Comparison of ENCODE assay signal across 9 cellular contexts in genomic region chr4:103786014-103786413, GRCh38.
DNase-seq lines count a peak whose midpoint lies in the region; ATAC-seq and TF ChIP-seq lines count a peak whose summit lies in the region.
"Had no signal": no experiment of that assay in that cellular context is flagged by ENCODE, and none has a peak within 500 bp of the region (broad histone marks: within the 10 kb centered on the region; RNA-seq: fewer than 3 reads in every experiment).

No MANE protein-coding gene starts in this region.

- TF ChIP-seq CTCF in OCI-LY1 (IDR thresholded peaks at IDR 0.05; ENCODE audit: low read length) (peak; percentile 69), fibroblast of pulmonary artery (IDR thresholded peaks at IDR 0.05; ENCODE audit: low read length, missing control alignments) (peak; percentile 52)

- no peaks in the 10 kb centered on the region for H3K9me3 ChIP-seq in OCI-LY1 (ENCODE audit: low read length)

- ATAC-seq in GM19043 (IDR thresholded peaks at IDR 0.05; ENCODE audit: low read depth, unreplicated experiment) (peak; percentile 58), HG03103 (IDR thresholded peaks at IDR 0.05; ENCODE audit: low read depth, unreplicated experiment) (peak; percentile 67)

- no peaks in the 10 kb centered on the region for H3K36me3 ChIP-seq in OCI-LY1 (ENCODE audit: insufficient read depth, low read length)

- no peaks in the 10 kb centered on the region for H3K9me2 ChIP-seq in OCI-LY1 (ENCODE audit: low read depth, low read length)

- no peak overlapping the region for H3K27ac ChIP-seq in OCI-LY1 (ENCODE audit: low read depth, low read length, poor library complexity, severe bottlenecking)

- H3K27me3 ChIP-seq in OCI-LY1 (ENCODE audit: insufficient read depth, low read length) = no peaks in the 10 kb centered on the region

- DNase-seq in DMS114 treated with DMSO at 0.1 percent for 48 hours (lab: John Stamatoyannopoulos, UW; ENCODE audit: unreplicated experiment) (peak; percentile 20), fibroblast of pulmonary artery (ENCODE audit: low read depth) (peak; percentile 62), GF-D8 (lab: John Stamatoyannopoulos, UW) (no peak), mucosa of gallbladder (ENCODE audit: low spot score) (no peak), HPDE6-E6E7 (ENCODE audit: extremely low spot score) (no peak)
- DNase-seq: activated B cell treated with CpG ODN at 0.5 μM for 24 hours had no signal

- H3K9ac ChIP-seq in OCI-LY1 (ENCODE audit: low read length) = no peak overlapping the region

- no peaks in the 10 kb centered on the region for H4K20me1 ChIP-seq in OCI-LY1 (ENCODE audit: insufficient read depth, low read length)

- no peaks in the 10 kb centered on the region for H3K4me1 ChIP-seq in OCI-LY1 (ENCODE audit: insufficient read depth, low read length, severe bottlenecking)

- H2AFZ ChIP-seq in OCI-LY1 (ENCODE audit: low read length) = no peak overlapping the region

- H3K79me2 ChIP-seq in OCI-LY1 (ENCODE audit: insufficient read depth, low read length) = no peaks in the 10 kb centered on the region

- no peak overlapping the region for H3K4me2 ChIP-seq in OCI-LY1 (ENCODE audit: low read length)

- H3F3A ChIP-seq in OCI-LY1 (ENCODE audit: insufficient read depth, low read length) = no peaks in the 10 kb centered on the region

- H3K4me3 ChIP-seq in OCI-LY1 (ENCODE audit: low read depth, low read length, poor library complexity, severe bottlenecking) = no peak overlapping the region
- H3K4me3 ChIP-seq in fibroblast of pulmonary artery (replicated peaks; ENCODE audit: low read depth, low read length) = no peak overlapping the region

Comparison
In these comparisons a context has a peak if more than half of its experiments do, and no peak if none do; other contexts are left out.
1. DNase-seq: peak in DMS114 treated with DMSO at 0.1 percent for 48 hours (single experiment) and fibroblast of pulmonary artery (single experiment); none in GF-D8 (single experiment), mucosa of gallbladder (single experiment) and HPDE6-E6E7 (single experiment).